ENCODE assay signal across 1 cellular context in the genomic region with DNA sequence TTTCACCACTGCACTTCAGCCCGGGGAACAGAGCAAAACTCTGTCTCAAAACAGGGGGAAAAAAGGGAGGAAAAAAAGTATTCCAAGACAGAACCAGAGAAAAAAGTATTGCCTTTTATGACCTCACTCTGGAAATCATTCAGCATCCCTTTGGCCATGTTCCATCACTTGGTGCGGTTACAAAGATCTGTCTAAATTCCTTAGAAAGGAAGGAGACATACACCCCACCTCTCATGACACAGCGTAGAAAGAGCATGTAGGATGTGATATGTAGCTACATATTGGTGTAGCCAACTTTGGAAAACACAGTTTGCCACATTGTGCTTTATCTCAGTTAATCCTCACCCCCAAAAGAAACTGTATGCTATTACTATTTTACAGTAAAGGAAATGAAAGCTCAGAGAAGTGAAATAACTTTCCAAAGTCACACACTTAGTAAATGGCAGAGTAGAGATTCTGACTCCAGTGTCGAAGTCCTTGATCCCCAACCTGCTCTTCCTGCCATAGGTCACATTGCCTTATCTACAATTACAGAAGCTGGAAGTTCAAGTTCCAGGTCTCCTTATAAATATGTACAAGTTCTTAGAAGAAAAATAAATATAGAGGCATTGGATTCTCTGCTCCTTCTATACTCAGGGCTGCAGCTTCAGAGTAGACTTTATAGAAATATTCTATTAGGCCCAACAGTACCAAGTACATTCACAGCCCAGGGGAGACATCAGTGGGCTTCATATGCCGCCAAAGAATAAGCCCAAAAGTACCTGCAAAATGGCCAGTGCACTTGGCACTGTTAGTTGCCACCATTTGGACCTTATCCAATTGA.
TF ChIP-seq lines count a peak whose summit lies in the region.

No MANE protein-coding gene starts in this region.

TF ChIP-seq in GM23338, 12 proteins besides CTCF, POLR2A, EP300 and RAD21 (continued from another document):
- TF ChIP-seq, protein P1, sequence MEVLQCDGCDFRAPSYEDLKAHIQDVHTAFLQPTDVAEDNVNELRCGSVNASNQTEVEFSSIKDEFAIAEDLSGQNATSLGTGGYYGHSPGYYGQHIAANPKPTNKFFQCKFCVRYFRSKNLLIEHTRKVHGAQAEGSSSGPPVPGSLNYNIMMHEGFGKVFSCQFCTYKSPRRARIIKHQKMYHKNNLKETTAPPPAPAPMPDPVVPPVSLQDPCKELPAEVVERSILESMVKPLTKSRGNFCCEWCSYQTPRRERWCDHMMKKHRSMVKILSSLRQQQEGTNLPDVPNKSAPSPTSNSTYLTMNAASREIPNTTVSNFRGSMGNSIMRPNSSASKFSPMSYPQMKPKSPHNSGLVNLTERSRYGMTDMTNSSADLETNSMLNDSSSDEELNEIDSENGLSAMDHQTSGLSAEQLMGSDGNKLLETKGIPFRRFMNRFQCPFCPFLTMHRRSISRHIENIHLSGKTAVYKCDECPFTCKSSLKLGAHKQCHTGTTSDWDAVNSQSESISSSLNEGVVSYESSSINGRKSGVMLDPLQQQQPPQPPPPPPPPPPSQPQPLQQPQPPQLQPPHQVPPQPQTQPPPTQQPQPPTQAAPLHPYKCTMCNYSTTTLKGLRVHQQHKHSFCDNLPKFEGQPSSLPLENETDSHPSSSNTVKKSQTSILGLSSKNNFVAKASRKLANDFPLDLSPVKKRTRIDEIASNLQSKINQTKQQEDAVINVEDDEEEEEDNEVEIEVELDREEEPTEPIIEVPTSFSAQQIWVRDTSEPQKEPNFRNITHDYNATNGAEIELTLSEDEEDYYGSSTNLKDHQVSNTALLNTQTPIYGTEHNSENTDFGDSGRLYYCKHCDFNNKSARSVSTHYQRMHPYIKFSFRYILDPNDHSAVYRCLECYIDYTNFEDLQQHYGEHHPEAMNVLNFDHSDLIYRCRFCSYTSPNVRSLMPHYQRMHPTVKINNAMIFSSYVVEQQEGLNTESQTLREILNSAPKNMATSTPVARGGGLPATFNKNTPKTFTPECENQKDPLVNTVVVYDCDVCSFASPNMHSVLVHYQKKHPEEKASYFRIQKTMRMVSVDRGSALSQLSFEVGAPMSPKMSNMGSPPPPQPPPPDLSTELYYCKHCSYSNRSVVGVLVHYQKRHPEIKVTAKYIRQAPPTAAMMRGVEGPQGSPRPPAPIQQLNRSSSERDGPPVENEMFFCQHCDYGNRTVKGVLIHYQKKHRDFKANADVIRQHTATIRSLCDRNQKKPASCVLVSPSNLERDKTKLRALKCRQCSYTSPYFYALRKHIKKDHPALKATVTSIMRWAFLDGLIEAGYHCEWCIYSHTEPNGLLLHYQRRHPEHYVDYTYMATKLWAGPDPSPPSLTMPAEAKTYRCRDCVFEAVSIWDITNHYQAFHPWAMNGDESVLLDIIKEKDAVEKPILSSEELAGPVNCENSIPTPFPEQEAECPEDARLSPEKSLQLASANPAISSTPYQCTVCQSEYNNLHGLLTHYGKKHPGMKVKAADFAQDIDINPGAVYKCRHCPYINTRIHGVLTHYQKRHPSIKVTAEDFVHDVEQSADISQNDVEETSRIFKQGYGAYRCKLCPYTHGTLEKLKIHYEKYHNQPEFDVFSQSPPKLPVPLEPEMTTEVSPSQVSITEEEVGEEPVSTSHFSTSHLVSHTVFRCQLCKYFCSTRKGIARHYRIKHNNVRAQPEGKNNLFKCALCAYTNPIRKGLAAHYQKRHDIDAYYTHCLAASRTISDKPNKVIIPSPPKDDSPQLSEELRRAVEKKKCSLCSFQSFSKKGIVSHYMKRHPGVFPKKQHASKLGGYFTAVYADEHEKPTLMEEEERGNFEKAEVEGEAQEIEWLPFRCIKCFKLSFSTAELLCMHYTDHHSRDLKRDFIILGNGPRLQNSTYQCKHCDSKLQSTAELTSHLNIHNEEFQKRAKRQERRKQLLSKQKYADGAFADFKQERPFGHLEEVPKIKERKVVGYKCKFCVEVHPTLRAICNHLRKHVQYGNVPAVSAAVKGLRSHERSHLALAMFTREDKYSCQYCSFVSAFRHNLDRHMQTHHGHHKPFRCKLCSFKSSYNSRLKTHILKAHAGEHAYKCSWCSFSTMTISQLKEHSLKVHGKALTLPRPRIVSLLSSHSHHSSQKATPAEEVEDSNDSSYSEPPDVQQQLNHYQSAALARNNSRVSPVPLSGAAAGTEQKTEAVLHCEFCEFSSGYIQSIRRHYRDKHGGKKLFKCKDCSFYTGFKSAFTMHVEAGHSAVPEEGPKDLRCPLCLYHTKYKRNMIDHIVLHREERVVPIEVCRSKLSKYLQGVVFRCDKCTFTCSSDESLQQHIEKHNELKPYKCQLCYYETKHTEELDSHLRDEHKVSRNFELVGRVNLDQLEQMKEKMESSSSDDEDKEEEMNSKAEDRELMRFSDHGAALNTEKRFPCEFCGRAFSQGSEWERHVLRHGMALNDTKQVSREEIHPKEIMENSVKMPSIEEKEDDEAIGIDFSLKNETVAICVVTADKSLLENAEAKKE (CRISPR knock-in tag; IDR thresholded peaks at IDR 0.05), result no peak
- TF ChIP-seq CREB1 (CRISPR knock-in tag; IDR thresholded peaks at IDR 0.05; ENCODE audit: low read depth) (no peak), ZNF114 (CRISPR knock-in tag; IDR thresholded peaks at IDR 0.05) (no peak), NANOG (IDR thresholded peaks at IDR 0.05; ENCODE audit: borderline replicate concordance) (no peak), POLR2AphosphoS5 (IDR thresholded peaks at IDR 0.05; ENCODE audit: low read depth) (no peak)
